Comparison of ENCODE assay signal across 10 cellular contexts in the genomic region with DNA sequence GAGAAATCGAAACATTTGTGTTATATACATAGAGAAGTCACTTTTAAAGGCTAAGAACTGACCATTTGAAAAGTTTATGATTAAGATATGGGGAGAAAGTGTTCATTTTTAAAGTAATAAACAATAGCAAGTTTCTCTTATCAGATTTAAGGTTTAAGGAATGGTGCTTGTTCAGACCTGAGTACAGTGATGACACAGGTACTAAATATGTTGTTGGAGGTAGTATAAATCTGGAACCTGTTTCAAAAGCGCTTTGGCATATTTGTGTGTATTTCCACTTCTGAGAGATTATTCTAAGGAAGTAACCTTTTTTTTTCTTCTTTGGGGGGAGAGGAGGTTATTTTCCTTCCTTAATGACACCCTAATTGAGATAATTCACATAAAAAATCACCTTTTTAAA. TPM values are rescaled to one million over a fixed set of nuclear protein-coding genes. Genes with fewer than 3 reads are reported as not detected.
DNase-seq lines count a peak whose midpoint lies in the region; ATAC-seq and TF ChIP-seq lines count a peak whose summit lies in the region.
"Had no signal": no experiment of that assay in that cellular context is flagged by ENCODE, and none has a peak within 500 bp of the region (broad histone marks: within the 10 kb centered on the region; RNA-seq: fewer than 3 reads in every experiment).

No MANE protein-coding gene starts in this region.

- peaks cover 12% of the 10 kb centered on the region; the same call in 1 of the 2 replicates for H3K36me3 ChIP-seq in OCI-LY1 (ENCODE audit: insufficient read depth, low read length)

- peak overlapping the region; percentile 77 for H3K27ac Mint-ChIP-seq in CD4-positive, alpha-beta T cell
- H3K27ac Mint-ChIP-seq in central memory CD8-positive, alpha-beta T cell (ENCODE audit: low read depth), result peak overlapping the region; percentile 31
- H3K27ac Mint-ChIP-seq in naive thymus-derived CD8-positive, alpha-beta T cell, result peak overlapping the region; percentile 83 to 98 (median 96)

- no peaks in the 10 kb centered on the region; the same call in 1 of the 2 replicates for H3F3A ChIP-seq in OCI-LY1 (ENCODE audit: insufficient read depth, low read length)

- intact Hi-C loops in CD4-positive, alpha-beta T cell (cut with DNase I, micrococcal nuclease), result loop anchor here in 1 of 2 experiments (5.0 kb wide), 2 partner anchors 40 to 110 kb away; a partner anchor contains a TSS

- peaks cover 69% of the 10 kb centered on the region for H3K36me3 Mint-ChIP-seq in CD4-positive, alpha-beta T cell (ENCODE audit: low read depth)
- peaks cover 55% of the 10 kb centered on the region for H3K36me3 Mint-ChIP-seq in central memory CD8-positive, alpha-beta T cell (ENCODE audit: insufficient read depth)
- H3K36me3 Mint-ChIP-seq in naive thymus-derived CD8-positive, alpha-beta T cell, result peaks cover 3 to 33% (median 8%) of the 10 kb centered on the region in 3 donors

- DNase-seq in CD4-positive, alpha-beta T cell, result no peak
- DNase-seq in central memory CD8-positive, alpha-beta T cell (ENCODE audit: low spot score in 2 of 2), result no peak
- no peak for DNase-seq in naive thymus-derived CD8-positive, alpha-beta T cell
- DNase-seq in NCI-H1105 treated with DMSO at 0.1 percent for 48 hours (lab: John Stamatoyannopoulos, UW), result no peak
- no peak for DNase-seq in NCI-H2029 (lab: John Stamatoyannopoulos, UW)
- DNase-seq: activated gamma-delta T cell, NCI-H1436 had no signal

- H2AFZ ChIP-seq in OCI-LY1 (ENCODE audit: low read length), result no peak overlapping the region

- peaks cover 94% of the 10 kb centered on the region for H3K79me2 ChIP-seq in OCI-LY1 (ENCODE audit: insufficient read depth, low read length)

- no peaks in the 10 kb centered on the region for H3K9me3 Mint-ChIP-seq in CD4-positive, alpha-beta T cell
- H3K9me3 Mint-ChIP-seq in central memory CD8-positive, alpha-beta T cell, result no peaks in the 10 kb centered on the region
- H3K9me3 Mint-ChIP-seq in naive thymus-derived CD8-positive, alpha-beta T cell, result peaks cover 0 to 6% (median 0%) of the 10 kb centered on the region in 9 donors

- POLR2A ChIA-PET in CD4-positive, alpha-beta T cell (lab: Charles Lee), result interaction anchor here (11.2 kb wide), 1 partner anchor 15 kb away, joined by 390 read pairs; a partner anchor contains a TSS
- POLR2A ChIA-PET in naive thymus-derived CD8-positive, alpha-beta T cell (lab: Charles Lee), result interaction anchor here (2.2 to 6.5 kb wide), 2 partner anchors 10 to 16 kb away, joined by 11 to 148 read pairs; a partner anchor contains a TSS

- H3K4me2 ChIP-seq in OCI-LY1 (ENCODE audit: low read length), result peak overlapping the region; percentile 53; the same call in 1 of the 2 replicates

- no peak for ATAC-seq in CD4-positive, alpha-beta T cell (ENCODE audit: poor library complexity)
- ATAC-seq in central memory CD8-positive, alpha-beta T cell (replicated peaks; ENCODE audit: extremely low read depth, poor library complexity, severe bottlenecking), result no peak
- ATAC-seq in naive thymus-derived CD8-positive, alpha-beta T cell, result no peak
- ATAC-seq in HG02798 (IDR thresholded peaks at IDR 0.05; ENCODE audit: poor library complexity, unreplicated experiment) (no peak), HG02763 (IDR thresholded peaks at IDR 0.05; ENCODE audit: unreplicated experiment) (no peak)

- H3K4me3 Mint-ChIP-seq in CD4-positive, alpha-beta T cell, result peak overlapping the region; percentile 74
- peak overlapping the region; percentile 44 for H3K4me3 Mint-ChIP-seq in central memory CD8-positive, alpha-beta T cell
- H3K4me3 Mint-ChIP-seq in naive thymus-derived CD8-positive, alpha-beta T cell, result peak overlapping the region; percentile 75 to 89 (median 79)

- peak overlapping the region; percentile 76 for H3K27ac ChIP-seq in CD4-positive, alpha-beta T cell (ENCODE audit: low read depth, low read length)
- peak overlapping the region; percentile 66 for H3K27ac ChIP-seq in OCI-LY1 (ENCODE audit: low read depth, low read length, poor library complexity, severe bottlenecking)

- CTCF ChIA-PET in CD4-positive, alpha-beta T cell (lab: Charles Lee), result interaction anchor here (2.4 kb wide), 1 partner anchor 100 kb away, joined by 11 read pairs; no protein-coding TSS in a partner anchor

- TF ChIP-seq CTCF in CD4-positive, alpha-beta T cell (IDR thresholded peaks at IDR 0.05), result no peak
- no peak for TF ChIP-seq CTCF in OCI-LY1 (IDR thresholded peaks at IDR 0.05; ENCODE audit: low read length)

- no peaks in the 10 kb centered on the region for H3K9me3 ChIP-seq in CD4-positive, alpha-beta T cell (ENCODE audit: control insufficient read depth, low read length)
- H3K9me3 ChIP-seq in OCI-LY1 (ENCODE audit: low read length), result no peaks in the 10 kb centered on the region

- H4K20me1 ChIP-seq in OCI-LY1 (ENCODE audit: insufficient read depth, low read length), result no peaks in the 10 kb centered on the region

- no peaks in the 10 kb centered on the region for H3K9me2 ChIP-seq in OCI-LY1 (ENCODE audit: low read depth, low read length)

- H3K4me1 Mint-ChIP-seq in CD4-positive, alpha-beta T cell (ENCODE audit: low read depth), result peaks cover 84% of the 10 kb centered on the region
- H3K4me1 Mint-ChIP-seq in central memory CD8-positive, alpha-beta T cell, result peaks cover 75% of the 10 kb centered on the region
- peaks cover 35 to 95% (median 74%) of the 10 kb centered on the region in 4 donors for H3K4me1 Mint-ChIP-seq in naive thymus-derived CD8-positive, alpha-beta T cell

- H3K9ac ChIP-seq in OCI-LY1 (ENCODE audit: low read length), result no peak overlapping the region

- no peaks in the 10 kb centered on the region for H3K27me3 ChIP-seq in CD4-positive, alpha-beta T cell (ENCODE audit: control insufficient read depth, insufficient read depth, low read length)
- H3K27me3 ChIP-seq in OCI-LY1 (ENCODE audit: insufficient read depth, low read length), result no peaks in the 10 kb centered on the region

- H3K4me3 ChIP-seq in OCI-LY1 (ENCODE audit: low read depth, low read length, poor library complexity, severe bottlenecking), result no peak overlapping the region

- no peaks in the 10 kb centered on the region for H3K27me3 Mint-ChIP-seq in CD4-positive, alpha-beta T cell
- H3K27me3 Mint-ChIP-seq in central memory CD8-positive, alpha-beta T cell, result no peaks in the 10 kb centered on the region
- peaks cover 0 to 7% (median 0%) of the 10 kb centered on the region in 5 donors for H3K27me3 Mint-ChIP-seq in naive thymus-derived CD8-positive, alpha-beta T cell

- peaks cover 49% of the 10 kb centered on the region for H3K4me1 ChIP-seq in OCI-LY1 (ENCODE audit: insufficient read depth, low read length, severe bottlenecking)

RNA-seq across cellular contexts. Expression of a gene that starts 18.4 kb away (rescaled TPM):
- total RNA-seq in CD4-positive, alpha-beta T cell, result 100 to 1,000 TPM; 218 to 230 TPM
- total RNA-seq in naive thymus-derived CD8-positive, alpha-beta T cell, result 100 to 1,000 TPM; 313 to 326 TPM
- 100 to 1,000 TPM; 423 to 544 (median 480) TPM for polyA plus RNA-seq in naive thymus-derived CD8-positive, alpha-beta T cell

Comparison
In these comparisons a context has a peak if more than half of its experiments do, and no peak if none do; other contexts are left out.
1. H3K27ac Mint-ChIP-seq: peak in every context shown above with its lines; median percentile 96 in naive thymus-derived CD8-positive, alpha-beta T cell; 77 in CD4-positive, alpha-beta T cell; 31 in central memory CD8-positive, alpha-beta T cell.